1 cellular context compared by ENCODE assay signal in genomic region chr15:90142216-90143175, GRCh38.
TF ChIP-seq lines count a peak whose summit lies in the region.

No MANE protein-coding gene starts in this region.

TF ChIP-seq in HepG2, 621 proteins besides CTCF, POLR2A, EP300 and RAD21:
- TF ChIP-seq, protein P1, sequence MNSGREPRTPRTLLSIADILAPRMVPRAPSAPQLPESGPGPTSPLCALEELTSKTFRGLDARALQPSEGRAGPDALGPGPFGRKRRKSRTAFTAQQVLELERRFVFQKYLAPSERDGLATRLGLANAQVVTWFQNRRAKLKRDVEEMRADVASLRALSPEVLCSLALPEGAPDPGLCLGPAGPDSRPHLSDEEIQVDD (CRISPR knock-in tag; IDR thresholded peaks at IDR 0.05; ENCODE audit: borderline replicate concordance) = no peak
- TF ChIP-seq ZNF800 (CRISPR knock-in tag; IDR thresholded peaks at IDR 0.05) = no peak
